15 cellular contexts compared by ENCODE assay signal in genomic region chr2:110662560-110662959, GRCh38.
"Had no signal": no experiment of that assay in that cellular context is flagged by ENCODE, and none has a peak within 500 bp of the region (broad histone marks: within the 10 kb centered on the region; RNA-seq: fewer than 3 reads in every experiment).

No MANE protein-coding gene starts in this region.

- H3K4me1 Mint-ChIP-seq: activated naive CD4-positive, alpha-beta T cell treated with anti-CD3 and anti-CD28 coated beads, Interleukin-2, amount 50 U/mL, for 24 hours had no signal

- H3K27me3 ChIP-seq: testis, upper lobe of right lung had no signal

- H3K4me3 Mint-ChIP-seq: activated naive CD4-positive, alpha-beta T cell treated with anti-CD3 and anti-CD28 coated beads, Interleukin-2, amount 50 U/mL, for 24 hours; natural killer cell treated with Interleukin-12 subunit alpha and Interleukin-12 subunit beta and Interleukin-15 and Interleukin-18, amount 100 ng/mL, for 72 hours; stimulated activated naive CD8-positive, alpha-beta T cell treated with anti-CD3 and anti-CD28 coated beads, Interleukin-15, Interleukin-2, amounts not matched to agents 100 ng/mL and 50 ng/mL, for 24 hours had no signal

- H3K9me3 Mint-ChIP-seq: activated naive CD4-positive, alpha-beta T cell treated with anti-CD3 and anti-CD28 coated beads, Interleukin-2, amount 50 U/mL, for 24 hours; natural killer cell treated with Interleukin-12 subunit alpha and Interleukin-12 subunit beta and Interleukin-15 and Interleukin-18, amount 100 ng/mL, for 72 hours; stimulated activated naive CD8-positive, alpha-beta T cell treated with anti-CD3 and anti-CD28 coated beads, Interleukin-15, Interleukin-2, amounts not matched to agents 100 ng/mL and 50 ng/mL, for 24 hours had no signal

- H3K27ac Mint-ChIP-seq: activated naive CD4-positive, alpha-beta T cell treated with anti-CD3 and anti-CD28 coated beads, Interleukin-2, amount 50 U/mL, for 24 hours; natural killer cell treated with Interleukin-12 subunit alpha and Interleukin-12 subunit beta and Interleukin-15 and Interleukin-18, amount 100 ng/mL, for 72 hours; stimulated activated naive CD8-positive, alpha-beta T cell treated with anti-CD3 and anti-CD28 coated beads, Interleukin-15, Interleukin-2, amounts not matched to agents 100 ng/mL and 50 ng/mL, for 24 hours had no signal

- H3K27me3 Mint-ChIP-seq: activated naive CD4-positive, alpha-beta T cell treated with anti-CD3 and anti-CD28 coated beads, Interleukin-2, amount 50 U/mL, for 24 hours; natural killer cell treated with Interleukin-12 subunit alpha and Interleukin-12 subunit beta and Interleukin-15 and Interleukin-18, amount 100 ng/mL, for 72 hours; stimulated activated naive CD8-positive, alpha-beta T cell treated with anti-CD3 and anti-CD28 coated beads, Interleukin-15, Interleukin-2, amounts not matched to agents 100 ng/mL and 50 ng/mL, for 24 hours had no signal

- H3K4me1 ChIP-seq: testis had no signal

- H3K27ac ChIP-seq: coronary artery, testis, upper lobe of right lung had no signal

- H3K9me3 ChIP-seq: testis, upper lobe of right lung had no signal

- H3K4me3 ChIP-seq: coronary artery, lung, testis, upper lobe of right lung had no signal

- H3K36me3 ChIP-seq: upper lobe of right lung had no signal

- DNase-seq: activated CD4-positive, alpha-beta T cell treated with anti-CD3 and anti-CD28 coated beads, Interleukin-2, amount 50 U/mL, for 4 hours; activated T-cell treated with anti-CD3 and anti-CD28 coated beads, Interleukin-2, amount 50 U/mL, for 1 hour; anterior cingulate cortex; effector CD8-positive, alpha-beta T cell; left colon; nucleus accumbens; stimulated activated CD4-positive, alpha-beta T cell treated with anti-CD3 and anti-CD28 coated beads, Interleukin-15, amount 100 ng/mL, for 24 hours; stimulated activated CD4-positive, alpha-beta T cell treated with anti-CD3 and anti-CD28 coated beads, Interleukin-4, amount 100 ng/mL, for 24 hours; testis; upper lobe of right lung had no signal
